ENCODE assay signal across 8 cellular contexts in genomic region chr1:244451951-244452795, GRCh38. TPM values are rescaled to one million over a fixed set of nuclear protein-coding genes. Genes with fewer than 3 reads are reported as not detected.
DNase-seq lines count a peak whose midpoint lies in the region; ATAC-seq and TF ChIP-seq lines count a peak whose summit lies in the region.

No MANE protein-coding gene starts in this region.

- H3K4me1 Mint-ChIP-seq in T-cell: peaks cover 42 to 44% (median 43%) of the 10 kb centered on the region in 3 donors

- WGBS in heart right ventricle, 2 donors: 5 to 7% methylated on average over 43 to 47 of the region's 47 CpGs
- WGBS in upper lobe of left lung, 2 donors: 13 to 29% methylated on average over 10 to 24 of the region's 47 CpGs

- POLR2A ChIA-PET in T-cell (lab: Charles Lee): no interaction called here

- peak overlapping the region in 9 of 10 donors; percentile 75 to 97 (median 85) for H3K4me3 ChIP-seq in heart right ventricle
- H3K4me3 ChIP-seq in upper lobe of left lung: peak overlapping the region in 3 of 4 donors; percentile 65 to 96 (median 74)

- H3K36me3 ChIP-seq in heart right ventricle (peaks cover 0 to 6% (median 0%) of the 10 kb centered on the region in 9 donors), upper lobe of left lung (no peaks in the 10 kb centered on the region)

- peak overlapping the region; percentile 87 to 92 for H3K27ac Mint-ChIP-seq in T-cell

- H3K4me1 ChIP-seq in heart right ventricle (peaks cover 4 to 35% (median 16%) of the 10 kb centered on the region in 9 donors), upper lobe of left lung (peaks cover 21 to 35% (median 26%) of the 10 kb centered on the region in 4 donors)

- in situ Hi-C loops in GM13976 (cut with MboI; ENCODE audit: low sequenced_read_pairs, unreplicated experiment): no loop called here

- H3K4me3 Mint-ChIP-seq in T-cell: peak overlapping the region; percentile 92 to 97 (median 95)

- H3K36me3 Mint-ChIP-seq in T-cell: peaks cover 14% of the 10 kb centered on the region

- no peaks in the 10 kb centered on the region for H3K27me3 Mint-ChIP-seq in T-cell

- ATAC-seq in HG02884 (IDR thresholded peaks at IDR 0.05; ENCODE audit: unreplicated experiment) (peak; percentile 91), T-cell (replicated peaks in 1 of 4) (peak; percentile 85 to 91 (median 90)), heart right ventricle (peak; percentile 97 to 100 (median 98)), upper lobe of left lung (ENCODE audit: low FRiP score in 2 of 2) (peak; percentile 99)

- H3K27ac ChIP-seq in heart right ventricle (peak overlapping the region in 9 of 10 donors; percentile 90 to 97 (median 95)), upper lobe of left lung (peak overlapping the region; percentile 93 to 98 (median 96))

- peak; percentile 98 for DNase-seq in GM13976 (ENCODE audit: low spot score)
- DNase-seq in NCI-H146 (lab: John Stamatoyannopoulos, UW): peak; percentile 100
- peak; percentile 96 to 100 (median 99) for DNase-seq in T-cell
- peak; percentile 98 for DNase-seq in amniotic epithelial cell (ENCODE audit: low read depth)
- peak; percentile 99 for DNase-seq in heart right ventricle
- DNase-seq in posterior cingulate gyrus: peak; percentile 96 to 100 (median 98)
- DNase-seq in upper lobe of left lung: peak; percentile 99

- TF ChIP-seq POLR2A in upper lobe of left lung (IDR thresholded peaks at IDR 0.05): no peak

- intact Hi-C loops in heart right ventricle (cut with DNase I) (loop anchor here in 6 of 10 donors (1.0 to 10.0 kb wide), 7 partner anchors 9 to 523 kb away; partner anchors contain the start of genes DESI2 (in 5 of the 6), CATSPERE (in 1 of the 6) and HNRNPU (in 1 of the 6)), posterior cingulate gyrus (cut with DNase I) (loop anchor here (10.0 kb wide), 1 partner anchor 203 kb away; the partner anchor contains the start of gene DESI2)

- H3K27me3 ChIP-seq in heart right ventricle (no peaks in the 10 kb centered on the region), upper lobe of left lung (no peaks in the 10 kb centered on the region)

- TF ChIP-seq CTCF in GM13976 (IDR thresholded peaks at IDR 0.05; ENCODE audit: borderline replicate concordance, control extremely low read depth, extremely low read depth, insufficient read depth, missing control alignments) (peak; percentile 58), heart right ventricle (IDR thresholded peaks at IDR 0.05) (peak; percentile 26 to 71 (median 50)), upper lobe of left lung (IDR thresholded peaks at IDR 0.05) (peak; percentile 51 to 87 (median 73))

- peaks cover 0 to 4% (median 0%) of the 10 kb centered on the region in 3 donors for H3K9me3 Mint-ChIP-seq in T-cell

- TF ChIP-seq EP300 in upper lobe of left lung (IDR thresholded peaks at IDR 0.05): no peak

- H3K9me3 ChIP-seq in heart right ventricle (no peaks in the 10 kb centered on the region), upper lobe of left lung (no peaks in the 10 kb centered on the region)

- CTCF ChIA-PET in T-cell (lab: Charles Lee): no interaction called here

RNA-seq across cellular contexts. Expression of gene ADSS2, which starts 0.5 kb away (rescaled TPM):
- total RNA-seq in T-cell (10 to 100 TPM; 49.6 to 53.4 (median 51.6) TPM), heart right ventricle (10 to 100 TPM in 1 of 10 donors, 1 to 10 TPM in 9; 4.5 to 16.2 (median 7.0) TPM), upper lobe of left lung (10 to 100 TPM; 26.3 to 70.0 (median 40.4) TPM)
- polyA plus RNA-seq in heart right ventricle: 1 to 10 TPM; 8.6 to 9.6 TPM

RNA-seq across cellular contexts. Expression of gene CATSPERE, which starts 8.9 kb away (rescaled TPM):
- total RNA-seq in T-cell (1 to 10 TPM in 4 of 5 donors, under 1 TPM in 1; 0.79 to 1.5 (median 1.3) TPM), heart right ventricle (under 1 TPM in 9 of 10 donors, not detected in 1; 0.15 to 0.83 (median 0.28) TPM), upper lobe of left lung (1 to 10 TPM in 4 of 6 donors, under 1 TPM in 1, not detected in 1; 0.91 to 2.4 (median 1.4) TPM)
- under 1 TPM; 0.07 to 0.15 TPM for polyA plus RNA-seq in heart right ventricle

Comparison
In these comparisons a context has a peak if more than half of its experiments do, and no peak if none do; other contexts are left out.
1. Peak in every context shown above with its lines: DNase-seq, ATAC-seq, H3K4me3 ChIP-seq and H3K27ac ChIP-seq.